Comparison of ENCODE assay signal across 2 cellular contexts in the genomic region with DNA sequence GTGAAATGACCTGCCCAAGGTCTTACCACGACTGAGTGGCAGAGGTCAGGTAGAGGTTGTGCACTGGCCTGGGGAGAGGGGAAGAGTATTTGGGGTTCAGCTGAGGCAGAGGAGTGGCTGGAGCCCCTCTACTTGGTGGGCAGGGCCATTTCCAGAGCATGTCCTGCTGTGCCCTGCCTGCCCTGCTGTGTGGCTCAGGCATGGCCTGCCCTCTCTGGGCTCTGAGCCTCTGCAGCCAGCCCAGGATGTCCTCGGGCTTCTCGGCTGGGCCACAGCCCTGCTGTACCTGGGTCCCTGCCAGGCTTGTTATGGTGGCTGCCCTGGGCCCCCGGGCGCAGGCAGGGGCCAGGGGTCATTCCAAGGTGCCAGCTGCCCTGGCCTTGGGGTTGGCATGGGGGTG.
TF ChIP-seq lines count a peak whose summit lies in the region.

No MANE protein-coding gene starts in this region.

TF ChIP-seq in A549, 52 proteins besides CTCF, POLR2A, EP300 and RAD21 (continued from another document):
- TF ChIP-seq BHLHE40 (IDR thresholded peaks at IDR 0.05; ENCODE audit: low read depth, low read length): no peak
- no peak for TF ChIP-seq JUN (IDR thresholded peaks at IDR 0.05)
- TF ChIP-seq, protein P1, sequence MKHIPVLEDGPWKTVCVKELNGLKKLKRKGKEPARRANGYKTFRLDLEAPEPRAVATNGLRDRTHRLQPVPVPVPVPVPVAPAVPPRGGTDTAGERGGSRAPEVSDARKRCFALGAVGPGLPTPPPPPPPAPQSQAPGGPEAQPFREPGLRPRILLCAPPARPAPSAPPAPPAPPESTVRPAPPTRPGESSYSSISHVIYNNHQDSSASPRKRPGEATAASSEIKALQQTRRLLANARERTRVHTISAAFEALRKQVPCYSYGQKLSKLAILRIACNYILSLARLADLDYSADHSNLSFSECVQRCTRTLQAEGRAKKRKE (CRISPR knock-in tag; IDR thresholded peaks at IDR 0.05; ENCODE audit: low read depth): no peak
- no peak for TF ChIP-seq NR3C1 (IDR thresholded peaks at IDR 0.05)
- no peak for TF ChIP-seq HOXB5 (CRISPR knock-in tag; IDR thresholded peaks at IDR 0.05)
- TF ChIP-seq, protein P2, sequence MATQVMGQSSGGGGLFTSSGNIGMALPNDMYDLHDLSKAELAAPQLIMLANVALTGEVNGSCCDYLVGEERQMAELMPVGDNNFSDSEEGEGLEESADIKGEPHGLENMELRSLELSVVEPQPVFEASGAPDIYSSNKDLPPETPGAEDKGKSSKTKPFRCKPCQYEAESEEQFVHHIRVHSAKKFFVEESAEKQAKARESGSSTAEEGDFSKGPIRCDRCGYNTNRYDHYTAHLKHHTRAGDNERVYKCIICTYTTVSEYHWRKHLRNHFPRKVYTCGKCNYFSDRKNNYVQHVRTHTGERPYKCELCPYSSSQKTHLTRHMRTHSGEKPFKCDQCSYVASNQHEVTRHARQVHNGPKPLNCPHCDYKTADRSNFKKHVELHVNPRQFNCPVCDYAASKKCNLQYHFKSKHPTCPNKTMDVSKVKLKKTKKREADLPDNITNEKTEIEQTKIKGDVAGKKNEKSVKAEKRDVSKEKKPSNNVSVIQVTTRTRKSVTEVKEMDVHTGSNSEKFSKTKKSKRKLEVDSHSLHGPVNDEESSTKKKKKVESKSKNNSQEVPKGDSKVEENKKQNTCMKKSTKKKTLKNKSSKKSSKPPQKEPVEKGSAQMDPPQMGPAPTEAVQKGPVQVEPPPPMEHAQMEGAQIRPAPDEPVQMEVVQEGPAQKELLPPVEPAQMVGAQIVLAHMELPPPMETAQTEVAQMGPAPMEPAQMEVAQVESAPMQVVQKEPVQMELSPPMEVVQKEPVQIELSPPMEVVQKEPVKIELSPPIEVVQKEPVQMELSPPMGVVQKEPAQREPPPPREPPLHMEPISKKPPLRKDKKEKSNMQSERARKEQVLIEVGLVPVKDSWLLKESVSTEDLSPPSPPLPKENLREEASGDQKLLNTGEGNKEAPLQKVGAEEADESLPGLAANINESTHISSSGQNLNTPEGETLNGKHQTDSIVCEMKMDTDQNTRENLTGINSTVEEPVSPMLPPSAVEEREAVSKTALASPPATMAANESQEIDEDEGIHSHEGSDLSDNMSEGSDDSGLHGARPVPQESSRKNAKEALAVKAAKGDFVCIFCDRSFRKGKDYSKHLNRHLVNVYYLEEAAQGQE (IDR thresholded peaks at IDR 0.05): no peak
- TF ChIP-seq, protein P3, sequence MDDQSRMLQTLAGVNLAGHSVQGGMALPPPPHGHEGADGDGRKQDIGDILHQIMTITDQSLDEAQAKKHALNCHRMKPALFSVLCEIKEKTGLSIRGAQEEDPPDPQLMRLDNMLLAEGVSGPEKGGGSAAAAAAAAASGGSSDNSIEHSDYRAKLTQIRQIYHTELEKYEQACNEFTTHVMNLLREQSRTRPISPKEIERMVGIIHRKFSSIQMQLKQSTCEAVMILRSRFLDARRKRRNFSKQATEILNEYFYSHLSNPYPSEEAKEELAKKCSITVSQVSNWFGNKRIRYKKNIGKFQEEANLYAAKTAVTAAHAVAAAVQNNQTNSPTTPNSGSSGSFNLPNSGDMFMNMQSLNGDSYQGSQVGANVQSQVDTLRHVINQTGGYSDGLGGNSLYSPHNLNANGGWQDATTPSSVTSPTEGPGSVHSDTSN (IDR thresholded peaks at IDR 0.05): no peak
- no peak for TF ChIP-seq RFX5 (IDR thresholded peaks at IDR 0.05)
- TF ChIP-seq, protein P4, sequence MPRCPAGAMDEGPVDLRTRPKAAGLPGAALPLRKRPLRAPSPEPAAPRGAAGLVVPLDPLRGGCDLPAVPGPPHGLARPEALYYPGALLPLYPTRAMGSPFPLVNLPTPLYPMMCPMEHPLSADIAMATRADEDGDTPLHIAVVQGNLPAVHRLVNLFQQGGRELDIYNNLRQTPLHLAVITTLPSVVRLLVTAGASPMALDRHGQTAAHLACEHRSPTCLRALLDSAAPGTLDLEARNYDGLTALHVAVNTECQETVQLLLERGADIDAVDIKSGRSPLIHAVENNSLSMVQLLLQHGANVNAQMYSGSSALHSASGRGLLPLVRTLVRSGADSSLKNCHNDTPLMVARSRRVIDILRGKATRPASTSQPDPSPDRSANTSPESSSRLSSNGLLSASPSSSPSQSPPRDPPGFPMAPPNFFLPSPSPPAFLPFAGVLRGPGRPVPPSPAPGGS (IDR thresholded peaks at IDR 0.05): no peak

TF ChIP-seq in H1, 55 proteins besides CTCF, POLR2A, EP300 and RAD21 (continued from another document):
- TF ChIP-seq, protein P5, sequence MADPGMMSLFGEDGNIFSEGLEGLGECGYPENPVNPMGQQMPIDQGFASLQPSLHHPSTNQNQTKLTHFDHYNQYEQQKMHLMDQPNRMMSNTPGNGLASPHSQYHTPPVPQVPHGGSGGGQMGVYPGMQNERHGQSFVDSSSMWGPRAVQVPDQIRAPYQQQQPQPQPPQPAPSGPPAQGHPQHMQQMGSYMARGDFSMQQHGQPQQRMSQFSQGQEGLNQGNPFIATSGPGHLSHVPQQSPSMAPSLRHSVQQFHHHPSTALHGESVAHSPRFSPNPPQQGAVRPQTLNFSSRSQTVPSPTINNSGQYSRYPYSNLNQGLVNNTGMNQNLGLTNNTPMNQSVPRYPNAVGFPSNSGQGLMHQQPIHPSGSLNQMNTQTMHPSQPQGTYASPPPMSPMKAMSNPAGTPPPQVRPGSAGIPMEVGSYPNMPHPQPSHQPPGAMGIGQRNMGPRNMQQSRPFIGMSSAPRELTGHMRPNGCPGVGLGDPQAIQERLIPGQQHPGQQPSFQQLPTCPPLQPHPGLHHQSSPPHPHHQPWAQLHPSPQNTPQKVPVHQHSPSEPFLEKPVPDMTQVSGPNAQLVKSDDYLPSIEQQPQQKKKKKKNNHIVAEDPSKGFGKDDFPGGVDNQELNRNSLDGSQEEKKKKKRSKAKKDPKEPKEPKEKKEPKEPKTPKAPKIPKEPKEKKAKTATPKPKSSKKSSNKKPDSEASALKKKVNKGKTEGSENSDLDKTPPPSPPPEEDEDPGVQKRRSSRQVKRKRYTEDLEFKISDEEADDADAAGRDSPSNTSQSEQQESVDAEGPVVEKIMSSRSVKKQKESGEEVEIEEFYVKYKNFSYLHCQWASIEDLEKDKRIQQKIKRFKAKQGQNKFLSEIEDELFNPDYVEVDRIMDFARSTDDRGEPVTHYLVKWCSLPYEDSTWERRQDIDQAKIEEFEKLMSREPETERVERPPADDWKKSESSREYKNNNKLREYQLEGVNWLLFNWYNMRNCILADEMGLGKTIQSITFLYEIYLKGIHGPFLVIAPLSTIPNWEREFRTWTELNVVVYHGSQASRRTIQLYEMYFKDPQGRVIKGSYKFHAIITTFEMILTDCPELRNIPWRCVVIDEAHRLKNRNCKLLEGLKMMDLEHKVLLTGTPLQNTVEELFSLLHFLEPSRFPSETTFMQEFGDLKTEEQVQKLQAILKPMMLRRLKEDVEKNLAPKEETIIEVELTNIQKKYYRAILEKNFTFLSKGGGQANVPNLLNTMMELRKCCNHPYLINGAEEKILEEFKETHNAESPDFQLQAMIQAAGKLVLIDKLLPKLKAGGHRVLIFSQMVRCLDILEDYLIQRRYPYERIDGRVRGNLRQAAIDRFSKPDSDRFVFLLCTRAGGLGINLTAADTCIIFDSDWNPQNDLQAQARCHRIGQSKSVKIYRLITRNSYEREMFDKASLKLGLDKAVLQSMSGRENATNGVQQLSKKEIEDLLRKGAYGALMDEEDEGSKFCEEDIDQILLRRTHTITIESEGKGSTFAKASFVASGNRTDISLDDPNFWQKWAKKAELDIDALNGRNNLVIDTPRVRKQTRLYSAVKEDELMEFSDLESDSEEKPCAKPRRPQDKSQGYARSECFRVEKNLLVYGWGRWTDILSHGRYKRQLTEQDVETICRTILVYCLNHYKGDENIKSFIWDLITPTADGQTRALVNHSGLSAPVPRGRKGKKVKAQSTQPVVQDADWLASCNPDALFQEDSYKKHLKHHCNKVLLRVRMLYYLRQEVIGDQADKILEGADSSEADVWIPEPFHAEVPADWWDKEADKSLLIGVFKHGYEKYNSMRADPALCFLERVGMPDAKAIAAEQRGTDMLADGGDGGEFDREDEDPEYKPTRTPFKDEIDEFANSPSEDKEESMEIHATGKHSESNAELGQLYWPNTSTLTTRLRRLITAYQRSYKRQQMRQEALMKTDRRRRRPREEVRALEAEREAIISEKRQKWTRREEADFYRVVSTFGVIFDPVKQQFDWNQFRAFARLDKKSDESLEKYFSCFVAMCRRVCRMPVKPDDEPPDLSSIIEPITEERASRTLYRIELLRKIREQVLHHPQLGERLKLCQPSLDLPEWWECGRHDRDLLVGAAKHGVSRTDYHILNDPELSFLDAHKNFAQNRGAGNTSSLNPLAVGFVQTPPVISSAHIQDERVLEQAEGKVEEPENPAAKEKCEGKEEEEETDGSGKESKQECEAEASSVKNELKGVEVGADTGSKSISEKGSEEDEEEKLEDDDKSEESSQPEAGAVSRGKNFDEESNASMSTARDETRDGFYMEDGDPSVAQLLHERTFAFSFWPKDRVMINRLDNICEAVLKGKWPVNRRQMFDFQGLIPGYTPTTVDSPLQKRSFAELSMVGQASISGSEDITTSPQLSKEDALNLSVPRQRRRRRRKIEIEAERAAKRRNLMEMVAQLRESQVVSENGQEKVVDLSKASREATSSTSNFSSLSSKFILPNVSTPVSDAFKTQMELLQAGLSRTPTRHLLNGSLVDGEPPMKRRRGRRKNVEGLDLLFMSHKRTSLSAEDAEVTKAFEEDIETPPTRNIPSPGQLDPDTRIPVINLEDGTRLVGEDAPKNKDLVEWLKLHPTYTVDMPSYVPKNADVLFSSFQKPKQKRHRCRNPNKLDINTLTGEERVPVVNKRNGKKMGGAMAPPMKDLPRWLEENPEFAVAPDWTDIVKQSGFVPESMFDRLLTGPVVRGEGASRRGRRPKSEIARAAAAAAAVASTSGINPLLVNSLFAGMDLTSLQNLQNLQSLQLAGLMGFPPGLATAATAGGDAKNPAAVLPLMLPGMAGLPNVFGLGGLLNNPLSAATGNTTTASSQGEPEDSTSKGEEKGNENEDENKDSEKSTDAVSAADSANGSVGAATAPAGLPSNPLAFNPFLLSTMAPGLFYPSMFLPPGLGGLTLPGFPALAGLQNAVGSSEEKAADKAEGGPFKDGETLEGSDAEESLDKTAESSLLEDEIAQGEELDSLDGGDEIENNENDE (IDR thresholded peaks at IDR 0.05; ENCODE audit: insufficient replicate concordance, low read length): no peak
- no peak for TF ChIP-seq RBBP5 (IDR thresholded peaks at IDR 0.05; ENCODE audit: borderline replicate concordance, low read depth, low read length)
- no peak for TF ChIP-seq EGR1 (IDR thresholded peaks at IDR 0.05; ENCODE audit: borderline replicate concordance, low read depth, low read length)
- TF ChIP-seq, protein P6, sequence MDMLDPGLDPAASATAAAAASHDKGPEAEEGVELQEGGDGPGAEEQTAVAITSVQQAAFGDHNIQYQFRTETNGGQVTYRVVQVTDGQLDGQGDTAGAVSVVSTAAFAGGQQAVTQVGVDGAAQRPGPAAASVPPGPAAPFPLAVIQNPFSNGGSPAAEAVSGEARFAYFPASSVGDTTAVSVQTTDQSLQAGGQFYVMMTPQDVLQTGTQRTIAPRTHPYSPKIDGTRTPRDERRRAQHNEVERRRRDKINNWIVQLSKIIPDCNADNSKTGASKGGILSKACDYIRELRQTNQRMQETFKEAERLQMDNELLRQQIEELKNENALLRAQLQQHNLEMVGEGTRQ (IDR thresholded peaks at IDR 0.05; ENCODE audit: low read length): no peak
- TF ChIP-seq, protein P7, sequence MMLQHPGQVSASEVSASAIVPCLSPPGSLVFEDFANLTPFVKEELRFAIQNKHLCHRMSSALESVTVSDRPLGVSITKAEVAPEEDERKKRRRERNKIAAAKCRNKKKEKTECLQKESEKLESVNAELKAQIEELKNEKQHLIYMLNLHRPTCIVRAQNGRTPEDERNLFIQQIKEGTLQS (IDR thresholded peaks at IDR 0.05; ENCODE audit: insufficient read depth, low read depth, low read length): no peak
- TF ChIP-seq BRCA1 (IDR thresholded peaks at IDR 0.05; ENCODE audit: low read depth, low read length): no peak
- TF ChIP-seq POU5F1 (IDR thresholded peaks at IDR 0.05; ENCODE audit: low read depth, low read length): no peak
- no peak for TF ChIP-seq TBP (IDR thresholded peaks at IDR 0.05; ENCODE audit: low read depth, low read length)
